In genomic region chr2:215422676-215423075, GRCh38 we compare ENCODE assay signal across 2 cellular contexts.
TF ChIP-seq lines count a peak whose summit lies in the region.

No MANE protein-coding gene starts in this region.

TF ChIP-seq in HepG2, 621 proteins besides CTCF, POLR2A, EP300 and RAD21:
- TF ChIP-seq KLF16 (CRISPR knock-in tag; IDR thresholded peaks at IDR 0.05) (0 out of 4 replicates have a peak, but pooled peaks of 1 of the 2 experiments have one; percentile 11), RBFOX2 (IDR thresholded peaks at IDR 0.05; ENCODE audit: low read depth, low read length) (peak; percentile 57), MTF1 (CRISPR knock-in tag; IDR thresholded peaks at IDR 0.05) (no peak)

TF ChIP-seq in endothelial cell of umbilical vein, 7 proteins besides CTCF, POLR2A, EP300 and RAD21:
- TF ChIP-seq MAX (IDR thresholded peaks at IDR 0.05; ENCODE audit: insufficient read depth, insufficient read length), result no peak
- no peak for TF ChIP-seq MYC (IDR thresholded peaks at IDR 0.05; ENCODE audit: low read depth, low read length)
- TF ChIP-seq JUN (IDR thresholded peaks at IDR 0.05; ENCODE audit: borderline replicate concordance, insufficient read depth, insufficient read length, low read depth), result no peak
- TF ChIP-seq POLR2AphosphoS5 (IDR thresholded peaks at IDR 0.05; ENCODE audit: insufficient read depth, low read depth, low read length), result no peak
- TF ChIP-seq FOS (IDR thresholded peaks at IDR 0.05; ENCODE audit: borderline replicate concordance, insufficient read depth, low read length), result no peak
- TF ChIP-seq EZH2 (IDR thresholded peaks at IDR 0.05; ENCODE audit: borderline replicate concordance, low read depth, low read length, severe bottlenecking), result no peak
- no peak for TF ChIP-seq GATA2 (IDR thresholded peaks at IDR 0.05; ENCODE audit: insufficient read depth, insufficient read length, low read depth, low read length)
